ENCODE assay signal across 14 cellular contexts in genomic region chr12:74129702-74130101, GRCh38.
"Had no signal": no experiment of that assay in that cellular context is flagged by ENCODE, and none has a peak within 500 bp of the region (broad histone marks: within the 10 kb centered on the region; RNA-seq: fewer than 3 reads in every experiment).

No MANE protein-coding gene starts in this region.

- H3K36me3 ChIP-seq: ascending aorta, right atrium auricular region, transverse colon had no signal

- H3K27me3 ChIP-seq: ascending aorta, right atrium auricular region, transverse colon had no signal

- H3K27ac ChIP-seq: ascending aorta, right atrium auricular region, transverse colon had no signal

- H3K4me1 ChIP-seq: ascending aorta, right atrium auricular region, transverse colon had no signal

- DNase-seq: activated CD4-positive, alpha-beta T cell treated with anti-CD3 and anti-CD28 coated beads for 48 hours; activated CD8-positive, alpha-beta memory T cell treated with anti-CD3 and anti-CD28 coated beads, Interleukin-2, amount 50 U/mL, for 48 hours; activated CD8-positive, alpha-beta T cell treated with anti-CD3 and anti-CD28 coated beads, Interleukin-2, amount 10 ng/mL, durations not matched to agents 7 days and 5 days; activated naive CD4-positive, alpha-beta T cell; dermis blood vessel endothelial cell; kidney glomerular epithelial cell; midbrain; stimulated activated CD4-positive, alpha-beta T cell treated with anti-CD3 and anti-CD28 coated beads, Interleukin-2, amount 100 ng/mL, for 24 hours; stimulated activated naive B cell treated with anti-CD40 and anti-IgM and Interleukin-4, amounts not matched to agents 10 μg/mL and 1 μg/mL and 100 μg/mL, for 72 hours; substantia nigra; T1000; transverse colon had no signal

- ATAC-seq: activated CD8-positive, alpha-beta T cell treated with anti-CD3 and anti-CD28 coated beads, Interleukin-2, amount 10 ng/mL, durations not matched to agents 7 days and 5 days; stimulated activated naive B cell treated with anti-CD40 and anti-IgM and Interleukin-4, amounts not matched to agents 10 μg/mL and 1 μg/mL and 100 μg/mL, for 72 hours had no signal

- H3K9me3 ChIP-seq: ascending aorta, right atrium auricular region, transverse colon had no signal

- H3K4me3 ChIP-seq: ascending aorta, right atrium auricular region, transverse colon had no signal
